ENCODE assay signal across 13 cellular contexts in genomic region chr9:89882876-89883275, GRCh38.
"Had no signal": no experiment of that assay in that cellular context is flagged by ENCODE, and none has a peak within 500 bp of the region (broad histone marks: within the 10 kb centered on the region; RNA-seq: fewer than 3 reads in every experiment).

No MANE protein-coding gene starts in this region.

- H2AFZ ChIP-seq: hepatocyte had no signal

- H3K4me2 ChIP-seq: hepatocyte had no signal

- ATAC-seq: esophagus mucosa; psoas muscle; sciatic nerve; stimulated activated memory B cell treated with anti-CD40 and anti-IgM and Interleukin-4, amounts not matched to agents 10 μg/mL and 1 μg/mL and 100 μg/mL, for 72 hours; T-helper 17 cell had no signal

- H3K79me2 ChIP-seq: hepatocyte had no signal

- H3K9me3 ChIP-seq: adrenal gland, psoas muscle, transverse colon had no signal

- DNase-seq: activated CD4-positive, alpha-beta T cell treated with anti-CD3 and anti-CD28 coated beads for 4 hours; activated T-cell treated with anti-CD3 and anti-CD28 coated beads, Interleukin-2, amount 50 U/mL, for 1 hour; psoas muscle; stimulated activated CD4-positive, alpha-beta T cell treated with anti-CD3 and anti-CD28 coated beads, Interleukin-1b, Interleukin-23, amount 100 ng/mL, for 48 hours; T-helper 17 cell; transverse colon; WERI-Rb-1 had no signal

- H3K27ac ChIP-seq: adrenal gland, cardiac muscle cell, hepatocyte, psoas muscle, transverse colon, WERI-Rb-1 had no signal

- H3K36me3 ChIP-seq: adrenal gland, cardiac muscle cell, transverse colon, WERI-Rb-1 had no signal

- H3K27me3 ChIP-seq: adrenal gland, cardiac muscle cell, hepatocyte, transverse colon had no signal

- H3K4me3 ChIP-seq: adrenal gland, cardiac muscle cell, hepatocyte, psoas muscle, transverse colon had no signal
